ENCODE assay signal across 9 cellular contexts in genomic region chr6:44176935-44177509, GRCh38. TPM values are rescaled to one million over a fixed set of nuclear protein-coding genes. Genes with fewer than 3 reads are reported as not detected.
DNase-seq lines count a peak whose midpoint lies in the region; ATAC-seq and TF ChIP-seq lines count a peak whose summit lies in the region.
"Had no signal": no experiment of that assay in that cellular context is flagged by ENCODE, and none has a peak within 500 bp of the region (broad histone marks: within the 10 kb centered on the region; RNA-seq: fewer than 3 reads in every experiment).

No MANE protein-coding gene starts in this region.

- no peaks in the 10 kb centered on the region for H3K9me3 ChIP-seq in OCI-LY1 (ENCODE audit: low read length)
- no peaks in the 10 kb centered on the region for H3K9me3 ChIP-seq in stomach

- ATAC-seq in GM19452 (IDR thresholded peaks at IDR 0.05; ENCODE audit: unreplicated experiment) (peak; percentile 55), memory B cell (ENCODE audit: low read depth) (peak; percentile 78)

- DNase-seq in GM12864 (ENCODE audit: low read depth) (peak; percentile 33), memory B cell (ENCODE audit: low spot score in 2 of 2) (peak; percentile 35 to 42), DMS79 (lab: John Stamatoyannopoulos, UW) (no peak), A172 (ENCODE audit: low spot score) (no peak), stomach (no peak), NCI-H2029 treated with DMSO at 0.1 percent for 48 hours (lab: John Stamatoyannopoulos, UW) (no peak)

- no peaks in the 10 kb centered on the region for H3K36me3 ChIP-seq in OCI-LY1 (ENCODE audit: insufficient read depth, low read length)
- no peaks in the 10 kb centered on the region for H3K36me3 ChIP-seq in stomach

- no peak overlapping the region for H3K27ac Mint-ChIP-seq in memory B cell

- no peaks in the 10 kb centered on the region for H3F3A ChIP-seq in OCI-LY1 (ENCODE audit: insufficient read depth, low read length)

- H3K27me3 ChIP-seq in OCI-LY1 (ENCODE audit: insufficient read depth, low read length) (0 out of 2 replicates have a peak, but pooled peaks cover 8% of the 10 kb centered on the region), stomach (no peaks in the 10 kb centered on the region)

- no peak overlapping the region for H3K4me3 Mint-ChIP-seq in memory B cell

- peaks cover 10% of the 10 kb centered on the region for H3K4me1 Mint-ChIP-seq in memory B cell

- H3K4me3 ChIP-seq in GM12864 (ENCODE audit: low read depth, low read length) (peak overlapping the region; percentile 10), OCI-LY1 (ENCODE audit: low read depth, low read length, poor library complexity, severe bottlenecking) (peak overlapping the region; percentile 16), stomach (no peak overlapping the region)

- no peaks in the 10 kb centered on the region for H3K9me3 Mint-ChIP-seq in memory B cell

- H3K4me2 ChIP-seq in OCI-LY1 (ENCODE audit: low read length): peak overlapping the region; percentile 35; the same call in 1 of the 2 replicates

- H3K9me2 ChIP-seq in OCI-LY1 (ENCODE audit: low read depth, low read length): no peaks in the 10 kb centered on the region

- 70 to 82% (median 77%) methylated on average over 14 to 21 of the region's 21 CpGs for WGBS in stomach, 5 donors

- peaks cover 6% of the 10 kb centered on the region for H3K27me3 Mint-ChIP-seq in memory B cell

- no peak for TF ChIP-seq EP300 in stomach (IDR thresholded peaks at IDR 0.05)

- H3K9ac ChIP-seq in OCI-LY1 (ENCODE audit: low read length): no peak overlapping the region

- TF ChIP-seq POLR2A in stomach (IDR thresholded peaks at IDR 0.05): no peak

- no peaks in the 10 kb centered on the region for H4K20me1 ChIP-seq in OCI-LY1 (ENCODE audit: insufficient read depth, low read length)

- intact Hi-C loops in stomach (cut with DNase I; ENCODE audit: low total_unique reads): loop anchor here (10.0 kb wide), 1 partner anchor 58 kb away; no protein-coding TSS in a partner anchor

- no peak for TF ChIP-seq CTCF in GM12864 (IDR thresholded peaks at IDR 0.05; ENCODE audit: low read depth, low read length, missing control alignments)
- TF ChIP-seq CTCF in OCI-LY1 (IDR thresholded peaks at IDR 0.05; ENCODE audit: low read length): no peak
- TF ChIP-seq CTCF in stomach (IDR thresholded peaks at IDR 0.05): no peak

- no peak overlapping the region for H3K27ac ChIP-seq in OCI-LY1 (ENCODE audit: low read depth, low read length, poor library complexity, severe bottlenecking)
- peak overlapping the region in 1 of 5 donors; percentile 31 for H3K27ac ChIP-seq in stomach

- H2AFZ ChIP-seq in OCI-LY1 (ENCODE audit: low read length): no peak overlapping the region

- peaks cover 6% of the 10 kb centered on the region for H3K4me1 ChIP-seq in OCI-LY1 (ENCODE audit: insufficient read depth, low read length, severe bottlenecking)
- peaks cover 7 to 19% (median 8%) of the 10 kb centered on the region in 4 donors for H3K4me1 ChIP-seq in stomach

- no peaks in the 10 kb centered on the region for H3K79me2 ChIP-seq in OCI-LY1 (ENCODE audit: insufficient read depth, low read length)

- H3K36me3 Mint-ChIP-seq in memory B cell: no peaks in the 10 kb centered on the region

RNA-seq across cellular contexts. Expression of gene CAPN11, which starts 18.4 kb away (rescaled TPM):
- not detected in 2 replicates for total RNA-seq in A172 (2014; rRNA removed; shearing (Covaris generic))
- total RNA-seq in stomach: under 1 TPM in 1 of 5 donors, not detected in 4; 0.18 TPM
- polyA plus RNA-seq in stomach: under 1 TPM in 2 of 3 donors, not detected in 1; 0.15 to 0.19 TPM
- total RNA-seq: NCI-H460 had no signal

RNA-seq across cellular contexts. Expression of gene MYMX, which starts 39.7 kb away (rescaled TPM):
- not detected in 2 replicates for total RNA-seq in A172 (2014; rRNA removed; shearing (Covaris generic))
- not detected for total RNA-seq in stomach
- polyA plus RNA-seq in stomach: 1 to 10 TPM in 1 of 3 donors, under 1 TPM in 1, not detected in 1; 0.95 to 3.4 TPM
- total RNA-seq: NCI-H460 had no signal

RNA-seq across cellular contexts. Expression of gene SLC29A1, which starts 46.4 kb away (rescaled TPM):
- total RNA-seq in A172 (2014; rRNA removed; shearing (Covaris generic)): 24.7 and 26.2 TPM in 2 replicates
- total RNA-seq in stomach: 100 to 1,000 TPM in 2 of 5 donors, 10 to 100 TPM in 3; 26.4 to 217 (median 77.4) TPM
- polyA plus RNA-seq in stomach: 10 to 100 TPM; 22.6 to 33.5 (median 29.0) TPM

RNA-seq across cellular contexts. Expression of gene TMEM63B, which starts 49.7 kb away (rescaled TPM):
- total RNA-seq in A172 (2014; rRNA removed; shearing (Covaris generic)): 43.1 and 47.9 TPM in 2 replicates
- total RNA-seq in stomach: 10 to 100 TPM; 20.7 to 90.6 (median 57.8) TPM
- 10 to 100 TPM in 2 of 3 donors, 1 to 10 TPM in 1; 5.5 to 16.8 (median 14.8) TPM for polyA plus RNA-seq in stomach

RNA-seq across cellular contexts. Expression of gene MRPL14, which starts 49.8 kb away (rescaled TPM):
- total RNA-seq in A172 (2014; rRNA removed; shearing (Covaris generic)): 136 and 149 TPM in 2 replicates
- 10 to 100 TPM; 17.0 to 59.1 (median 37.3) TPM for total RNA-seq in stomach
- 10 to 100 TPM; 61.1 to 82.3 (median 78.7) TPM for polyA plus RNA-seq in stomach

Comparison
In these comparisons a context has a peak if more than half of its experiments do, and no peak if none do; other contexts are left out.
1. DNase-seq: peak in GM12864 (single experiment) and memory B cell (2 of 2); none in DMS79 (single experiment), A172 (single experiment), stomach (single experiment) and NCI-H2029 treated with DMSO at 0.1 percent for 48 hours (single experiment).
2. H3K4me3 ChIP-seq: peak in GM12864 (single experiment) and OCI-LY1 (single experiment); none in stomach (0 of 4).